In the genomic region with DNA sequence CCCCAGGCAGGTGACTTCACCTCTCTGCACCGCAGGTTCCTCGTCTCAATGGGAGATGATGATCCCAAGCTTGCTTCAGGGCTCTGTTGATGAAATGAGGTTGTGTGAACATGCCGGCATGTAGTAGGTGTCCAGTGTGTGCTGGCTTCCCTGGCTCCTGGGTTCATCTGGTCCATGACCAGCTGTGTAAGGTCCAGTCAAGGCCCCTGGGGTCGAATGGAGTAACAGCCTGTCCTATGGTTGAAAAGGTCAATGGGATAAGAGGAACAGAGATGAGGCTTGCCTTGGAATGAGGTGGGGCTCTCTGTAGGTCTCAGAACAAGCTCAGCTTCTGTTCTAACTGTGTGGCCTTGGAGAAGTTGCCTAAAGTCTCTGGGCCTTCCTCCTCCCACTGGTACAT, we compare ENCODE assay signal across 20 cellular contexts. TPM values are rescaled to one million over a fixed set of nuclear protein-coding genes. Genes with fewer than 3 reads are reported as not detected.
A peak's percentile ranks its signal among the peaks of the same experiment; 100 is the strongest.
DNase-seq lines count a peak whose midpoint lies in the region; TF ChIP-seq lines count a peak whose summit lies in the region.
"Had no signal": no experiment of that assay in that cellular context is flagged by ENCODE, and none has a peak within 500 bp of the region (broad histone marks: within the 10 kb centered on the region; RNA-seq: fewer than 3 reads in every experiment).

No MANE protein-coding gene starts in this region.

- H3K9me3 Mint-ChIP-seq in activated naive CD4-positive, alpha-beta T cell treated with anti-CD3 and anti-CD28 coated beads for 36 hours, result no peaks in the 10 kb centered on the region
- H3K9me3 Mint-ChIP-seq in activated CD4-positive, alpha-beta memory T cell treated with anti-CD3 and anti-CD28 coated beads for 36 hours, result no peaks in the 10 kb centered on the region
- H3K9me3 Mint-ChIP-seq: CD4-positive, alpha-beta memory T cell; nephron progenitor cell had no signal

- H3K27me3 ChIP-seq in dorsolateral prefrontal cortex (no peaks in the 10 kb centered on the region), tibial nerve (no peaks in the 10 kb centered on the region), osteoblast (ENCODE audit: insufficient read depth, low read length) (no peaks in the 10 kb centered on the region)
- H3K27me3 ChIP-seq: MG63, spleen had no signal

- H4K20me1 ChIP-seq in osteoblast (ENCODE audit: insufficient read depth, low read length), result no peaks in the 10 kb centered on the region

- in situ Hi-C loops in ACHN (cut with HindIII; ENCODE audit: low pct_ligation_motif_present, low pct_unique_long_range_greater_than_20kb, low sequenced_read_pairs), result no loop called here

- POLR2A ChIA-PET in activated CD4-positive, alpha-beta memory T cell treated with anti-CD3 and anti-CD28 coated beads for 36 hours (lab: Charles Lee), result interaction anchor here (1.4 kb wide), 1 partner anchor 24 kb away, joined by 4 read pairs; no protein-coding TSS in a partner anchor

- no peak for TF ChIP-seq EP300 in tibial nerve (IDR thresholded peaks at IDR 0.05)

- H3K9me3 ChIP-seq in tibial nerve (no peaks in the 10 kb centered on the region), osteoblast (ENCODE audit: low read depth, low read length) (no peaks in the 10 kb centered on the region)
- H3K9me3 ChIP-seq: MG63, spleen, tibial artery had no signal

- no peak overlapping the region for H3K4me3 Mint-ChIP-seq in activated naive CD4-positive, alpha-beta T cell treated with anti-CD3 and anti-CD28 coated beads for 36 hours
- H3K4me3 Mint-ChIP-seq in activated CD4-positive, alpha-beta memory T cell treated with anti-CD3 and anti-CD28 coated beads for 36 hours, result no peak overlapping the region
- H3K4me3 Mint-ChIP-seq: CD4-positive, alpha-beta memory T cell; nephron progenitor cell had no signal

- H3K36me3 Mint-ChIP-seq in activated naive CD4-positive, alpha-beta T cell treated with anti-CD3 and anti-CD28 coated beads for 36 hours (ENCODE audit: low read depth), result peaks cover 38% of the 10 kb centered on the region
- peaks cover 62% of the 10 kb centered on the region for H3K36me3 Mint-ChIP-seq in activated CD4-positive, alpha-beta memory T cell treated with anti-CD3 and anti-CD28 coated beads for 36 hours

- H3K79me2 ChIP-seq in osteoblast (ENCODE audit: insufficient read depth, low read length), result no peaks in the 10 kb centered on the region

- no peaks in the 10 kb centered on the region for H3K4me1 Mint-ChIP-seq in activated naive CD4-positive, alpha-beta T cell treated with anti-CD3 and anti-CD28 coated beads for 36 hours (ENCODE audit: low read depth)
- peaks cover 18% of the 10 kb centered on the region for H3K4me1 Mint-ChIP-seq in activated CD4-positive, alpha-beta memory T cell treated with anti-CD3 and anti-CD28 coated beads for 36 hours (ENCODE audit: low read depth)

- no peak overlapping the region for H3K4me2 ChIP-seq in osteoblast (ENCODE audit: insufficient read depth, low read length)

- no peak overlapping the region for H2AFZ ChIP-seq in osteoblast (ENCODE audit: low read length)

- intact Hi-C loops in activated naive CD4-positive, alpha-beta T cell treated with anti-CD3 and anti-CD28 coated beads for 36 hours (cut with micrococcal nuclease), result no loop called here
- intact Hi-C loops in activated CD4-positive, alpha-beta memory T cell treated with anti-CD3 and anti-CD28 coated beads for 36 hours (cut with micrococcal nuclease), result no loop called here
- intact Hi-C loops in dorsolateral prefrontal cortex (cut with DNase I), result loop anchor here in 1 of 2 donors (5.0 kb wide), 1 partner anchor 136 kb away; no protein-coding TSS in a partner anchor

- CTCF ChIA-PET in activated naive CD4-positive, alpha-beta T cell treated with anti-CD3 and anti-CD28 coated beads for 36 hours (lab: Charles Lee), result interaction anchor here (2.0 kb wide), 1 partner anchor 17 kb away, joined by 6 read pairs; no protein-coding TSS in a partner anchor
- CTCF ChIA-PET in activated CD4-positive, alpha-beta memory T cell treated with anti-CD3 and anti-CD28 coated beads for 36 hours (lab: Charles Lee), result interaction anchor here (0.6 to 2.6 kb wide), 4 partner anchors 18 to 56 kb away, joined by 3 to 11 read pairs (median 4); no protein-coding TSS in a partner anchor

- WGBS in tibial nerve, 2 donors, result 20 to 26% methylated on average over 4 of the region's 4 CpGs

- H3K27ac ChIP-seq in dorsolateral prefrontal cortex (peak overlapping the region in 58 of 59 donors; percentile 77 to 100 (median 98)), tibial nerve (peak overlapping the region in 3 of 4 donors; percentile 36 to 78 (median 67)), osteoblast (ENCODE audit: low read depth, low read length) (no peak overlapping the region)
- H3K27ac ChIP-seq: epithelial cell of prostate, tibial artery, VCaP had no signal

- DNase-seq in activated naive CD4-positive, alpha-beta T cell treated with anti-CD3 and anti-CD28 coated beads for 36 hours, result no peak
- DNase-seq in activated naive CD4-positive, alpha-beta T cell (lab: John Stamatoyannopoulos, UW), result no peak
- DNase-seq in activated CD4-positive, alpha-beta memory T cell treated with anti-CD3 and anti-CD28 coated beads for 36 hours, result no peak
- DNase-seq in dorsolateral prefrontal cortex (no peak), tibial nerve (ENCODE audit: low spot score in 2 of 2) (no peak), DMS153 (lab: John Stamatoyannopoulos, UW) (no peak), osteoblast (ENCODE audit: insufficient read length, low spot score, missing footprints) (no peak), ACHN (no peak)
- DNase-seq: activated gamma-delta T cell treated with Interleukin-2 at 50 U/mL for 16 hours; CD4-positive, alpha-beta memory T cell; cortex of kidney; DMS79 treated with DMSO at 0.1 percent for 48 hours; MG63; NCI-H1694 treated with DMSO at 0.1 percent for 48 hours; nephron progenitor cell; RPMI8226; spleen; tibial artery had no signal

- no peak for TF ChIP-seq POLR2A in tibial nerve (IDR thresholded peaks at IDR 0.05)

- H3K4me1 ChIP-seq in tibial nerve (peaks cover 0 to 34% (median 11%) of the 10 kb centered on the region in 4 donors), osteoblast (ENCODE audit: insufficient read depth, low read length) (peaks cover 14% of the 10 kb centered on the region)

- H3K27ac Mint-ChIP-seq in activated naive CD4-positive, alpha-beta T cell treated with anti-CD3 and anti-CD28 coated beads for 36 hours, result peak overlapping the region; percentile 53
- peak overlapping the region; percentile 62 for H3K27ac Mint-ChIP-seq in activated CD4-positive, alpha-beta memory T cell treated with anti-CD3 and anti-CD28 coated beads for 36 hours
- H3K27ac Mint-ChIP-seq: nephron progenitor cell had no signal

- H3K36me3 ChIP-seq in tibial nerve, result peaks cover 0 to 26% (median 15%) of the 10 kb centered on the region in 3 donors
- no peaks in the 10 kb centered on the region for H3K36me3 ChIP-seq in osteoblast (ENCODE audit: insufficient read depth, low read length)
- H3K36me3 ChIP-seq: MG63 had no signal

- TF ChIP-seq CTCF in dorsolateral prefrontal cortex (IDR thresholded peaks at IDR 0.05 in 54 of 56, conservative IDR thresholded peaks at IDR 0.05 in 2 of 56; ENCODE audit: low read depth in 1 of 56, partially characterized antibody in 56 of 56), result no peak
- TF ChIP-seq CTCF in tibial nerve (IDR thresholded peaks at IDR 0.05), result no peak
- TF ChIP-seq CTCF in osteoblast (IDR thresholded peaks at IDR 0.05; ENCODE audit: extremely low read depth, low read depth, low read length), result no peak

- H3K4me3 ChIP-seq in dorsolateral prefrontal cortex, result no peak overlapping the region
- no peak overlapping the region for H3K4me3 ChIP-seq in tibial nerve
- no peak overlapping the region for H3K4me3 ChIP-seq in osteoblast (ENCODE audit: insufficient read depth, low read length)
- H3K4me3 ChIP-seq: MG63, spleen, tibial artery had no signal

- no peaks in the 10 kb centered on the region for H3K27me3 Mint-ChIP-seq in activated naive CD4-positive, alpha-beta T cell treated with anti-CD3 and anti-CD28 coated beads for 36 hours (ENCODE audit: low read depth)
- no peaks in the 10 kb centered on the region for H3K27me3 Mint-ChIP-seq in activated CD4-positive, alpha-beta memory T cell treated with anti-CD3 and anti-CD28 coated beads for 36 hours
- H3K27me3 Mint-ChIP-seq: CD4-positive, alpha-beta memory T cell had no signal

RNA-seq across cellular contexts. Expression of a gene that starts 26.5 kb away (rescaled TPM):
- total RNA-seq in activated naive CD4-positive, alpha-beta T cell treated with anti-CD3 and anti-CD28 coated beads for 36 hours, result 10 to 100 TPM; 83.5 to 86.4 TPM
- total RNA-seq in activated CD4-positive, alpha-beta memory T cell treated with anti-CD3 and anti-CD28 coated beads for 36 hours, result 100 to 1,000 TPM; 109 to 112 TPM
- 10 to 100 TPM; 11.3 to 46.0 (median 22.5) TPM for total RNA-seq in dorsolateral prefrontal cortex
- total RNA-seq in tibial nerve, result 10 to 100 TPM; 10.7 to 37.2 (median 13.5) TPM
- 2.2 and 2.4 TPM in 2 replicates for total RNA-seq in osteoblast
